In genomic region chr17:13346996-13347762, GRCh38 we compare ENCODE assay signal across 8 cellular contexts.
DNase-seq lines count a peak whose midpoint lies in the region; ATAC-seq lines count a peak whose summit lies in the region.

No MANE protein-coding gene starts in this region.

- peaks cover 17% of the 10 kb centered on the region for H3K4me1 Mint-ChIP-seq in activated T-cell treated with anti-CD3 and anti-CD28 coated beads, Interleukin-2, amount 50 U/mL, for 24 hours (ENCODE audit: low read depth)

- H3K36me3 Mint-ChIP-seq in activated T-cell treated with anti-CD3 and anti-CD28 coated beads, Interleukin-2, amount 50 U/mL, for 24 hours (ENCODE audit: low read depth) = no peaks in the 10 kb centered on the region

- peaks cover 11% of the 10 kb centered on the region for H3K27me3 Mint-ChIP-seq in activated T-cell treated with anti-CD3 and anti-CD28 coated beads, Interleukin-2, amount 50 U/mL, for 24 hours

- no peak for DNase-seq in activated T-cell treated with anti-CD3 and anti-CD28 coated beads, Interleukin-2, amount 50 U/mL, for 24 hours
- DNase-seq in activated T-cell treated with anti-CD3 and anti-CD28 coated beads, Interleukin-2, amount 50 U/mL, for 1 hour = no peak
- DNase-seq in RKO (ENCODE audit: low spot score) (peak; percentile 79), dermis microvascular lymphatic vessel endothelial cell (ENCODE audit: low read depth in 2 of 2) (peak; percentile 2 to 39), NAMALWA (ENCODE audit: low spot score) (no peak), NCI-H2029 treated with DMSO at 0.1 percent for 48 hours (lab: John Stamatoyannopoulos, UW) (no peak)

- H3K4me3 ChIP-seq in skeletal muscle satellite cell (ENCODE audit: low read length) = peak overlapping the region; percentile 35

- no peak for ATAC-seq in GM21723 (IDR thresholded peaks at IDR 0.05; ENCODE audit: unreplicated experiment)

- peak overlapping the region; percentile 73 for H3K27ac Mint-ChIP-seq in activated T-cell treated with anti-CD3 and anti-CD28 coated beads, Interleukin-2, amount 50 U/mL, for 24 hours

- no peaks in the 10 kb centered on the region for H3K27me3 ChIP-seq in skeletal muscle satellite cell (ENCODE audit: control insufficient read depth, insufficient read depth, low read length)

- H3K4me1 ChIP-seq in skeletal muscle satellite cell (ENCODE audit: control insufficient read depth, insufficient read depth, low read length) = peaks cover 54% of the 10 kb centered on the region

- no peak overlapping the region for H3K4me3 Mint-ChIP-seq in activated T-cell treated with anti-CD3 and anti-CD28 coated beads, Interleukin-2, amount 50 U/mL, for 24 hours

- peak overlapping the region; percentile 61 for H3K4me2 ChIP-seq in skeletal muscle satellite cell (ENCODE audit: low read length)

- peak overlapping the region; percentile 84 for H3K9ac ChIP-seq in skeletal muscle satellite cell (ENCODE audit: low read depth, low read length)

- H3K9me3 ChIP-seq in skeletal muscle satellite cell (replicated peaks; ENCODE audit: low read length) = no peaks in the 10 kb centered on the region

- H3K9me3 Mint-ChIP-seq in activated T-cell treated with anti-CD3 and anti-CD28 coated beads, Interleukin-2, amount 50 U/mL, for 24 hours = peaks cover 5% of the 10 kb centered on the region

- H3K36me3 ChIP-seq in skeletal muscle satellite cell (ENCODE audit: insufficient read depth, low read length) = no peaks in the 10 kb centered on the region

Comparison
In these comparisons a context has a peak if more than half of its experiments do, and no peak if none do; other contexts are left out.
1. DNase-seq: peak in RKO (single experiment) and dermis microvascular lymphatic vessel endothelial cell (2 of 2); none in activated T-cell treated with anti-CD3 and anti-CD28 coated beads, Interleukin-2, amount 50 U/mL, for 24 hours (single experiment), activated T-cell treated with anti-CD3 and anti-CD28 coated beads, Interleukin-2, amount 50 U/mL, for 1 hour (single experiment), NAMALWA (single experiment) and NCI-H2029 treated with DMSO at 0.1 percent for 48 hours (single experiment).